In the genomic region with DNA sequence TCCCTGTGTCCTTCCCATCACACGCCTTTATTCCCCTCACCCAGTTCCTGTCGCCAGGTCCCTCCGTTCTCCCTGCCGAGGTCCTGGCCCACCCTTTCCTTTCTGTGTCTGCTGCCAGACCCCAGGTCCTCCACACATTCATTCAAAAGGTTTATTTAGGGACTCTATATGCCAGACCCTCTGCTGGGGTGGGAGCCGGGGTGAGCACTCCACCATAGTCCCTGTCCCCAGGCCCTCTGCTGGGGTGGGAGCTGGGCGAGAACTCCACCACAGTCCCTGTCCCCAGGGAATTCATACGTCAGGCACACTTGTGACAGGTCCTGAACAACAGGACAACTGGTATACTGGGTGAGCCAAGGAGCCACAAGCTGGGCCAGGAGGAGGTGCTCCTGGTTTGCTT, we compare ENCODE assay signal across 31 cellular contexts.
"Had no signal": no experiment of that assay in that cellular context is flagged by ENCODE, and none has a peak within 500 bp of the region (broad histone marks: within the 10 kb centered on the region; RNA-seq: fewer than 3 reads in every experiment).

No MANE protein-coding gene starts in this region.

- H3K27ac ChIP-seq: brain microvascular endothelial cell, SJCRH30, SK-N-MC, WERI-Rb-1 had no signal

- H3K4me3 Mint-ChIP-seq: activated CD4-positive, alpha-beta memory T cell treated with anti-CD3 and anti-CD28 coated beads, Interleukin-2, amount 10 ng/mL, durations not matched to agents 7 days and 5 days; activated CD8-positive, alpha-beta memory T cell treated with anti-CD3 and anti-CD28 coated beads, Interleukin-2, amount 10 ng/mL, durations not matched to agents 7 days and 5 days; activated naive CD8-positive, alpha-beta T cell treated with anti-CD3 and anti-CD28 coated beads for 36 hours; activated T-helper 17 cell treated with anti-CD3 and anti-CD28 coated beads, Interleukin-2, amount 50 U/mL, for 72 hours had no signal

- H3K36me3 Mint-ChIP-seq: activated CD8-positive, alpha-beta memory T cell treated with anti-CD3 and anti-CD28 coated beads, Interleukin-2, amount 10 ng/mL, durations not matched to agents 7 days and 5 days; activated naive CD8-positive, alpha-beta T cell treated with anti-CD3 and anti-CD28 coated beads for 36 hours had no signal

- H3K4me3 ChIP-seq: MG63, SJCRH30, SK-N-MC had no signal

- H3K4me1 Mint-ChIP-seq: activated CD4-positive, alpha-beta memory T cell treated with anti-CD3 and anti-CD28 coated beads, Interleukin-2, amount 10 ng/mL, durations not matched to agents 7 days and 5 days; activated CD8-positive, alpha-beta memory T cell treated with anti-CD3 and anti-CD28 coated beads, Interleukin-2, amount 10 ng/mL, durations not matched to agents 7 days and 5 days; activated naive CD8-positive, alpha-beta T cell treated with anti-CD3 and anti-CD28 coated beads for 36 hours; activated T-helper 17 cell treated with anti-CD3 and anti-CD28 coated beads, Interleukin-2, amount 50 U/mL, for 72 hours had no signal

- H3K36me3 ChIP-seq: brain microvascular endothelial cell, MG63, SJCRH30, WERI-Rb-1 had no signal

- ATAC-seq: activated CD8-positive, alpha-beta memory T cell treated with anti-CD3 and anti-CD28 coated beads, Interleukin-2, amount 10 ng/mL, durations not matched to agents 7 days and 5 days; activated T-helper 17 cell treated with anti-CD3 and anti-CD28 coated beads, Interleukin-2, amount 50 U/mL, for 72 hours; Panc1 had no signal

- DNase-seq: activated CD4-positive, alpha-beta memory T cell treated with anti-CD3 and anti-CD28 coated beads, Interleukin-2, amount 10 ng/mL, durations not matched to agents 7 days and 5 days; activated CD4-positive, alpha-beta T cell treated with anti-CD3 and anti-CD28 coated beads for 1 hour; activated CD4-positive, alpha-beta T cell treated with anti-CD3 and anti-CD28 coated beads for 48 hours; activated CD4-positive, CD25-positive, alpha-beta regulatory T cell; activated CD8-positive, alpha-beta memory T cell treated with anti-CD3 and anti-CD28 coated beads for 24 hours; activated CD8-positive, alpha-beta memory T cell treated with anti-CD3 and anti-CD28 coated beads, Interleukin-2, amount 10 ng/mL, durations not matched to agents 7 days and 5 days; activated CD8-positive, alpha-beta memory T cell treated with anti-CD3 and anti-CD28 coated beads, Interleukin-2, amount 50 U/mL, for 48 hours; activated effector memory CD4-positive, alpha-beta T cell treated with anti-CD3 and anti-CD28 coated beads, Interleukin-2, amount 50 U/mL, for 16 hours; activated naive CD4-positive, alpha-beta T cell; activated naive CD4-positive, alpha-beta T cell treated with anti-CD3 and anti-CD28 coated beads, Interleukin-2, amount 50 U/mL, for 16 hours; activated naive CD8-positive, alpha-beta T cell treated with anti-CD3 and anti-CD28 coated beads for 36 hours; activated T-cell treated with anti-CD3 and anti-CD28 coated beads, Interleukin-2, amount 50 U/mL, for 48 hours; amniotic stem cell; aorta; brain microvascular endothelial cell; Kasumi-1; KG1; MG63; NCI-H1048; NCI-H1436 treated with DMSO at 0.1 percent for 48 hours; NCI-H1694 treated with DMSO at 0.1 percent for 48 hours; NCI-H2029; NCI-H2107; NCI-H2171; NCI-H524; SJCRH30; T1000 had no signal

- H3K9me3 Mint-ChIP-seq: activated CD4-positive, alpha-beta memory T cell treated with anti-CD3 and anti-CD28 coated beads, Interleukin-2, amount 10 ng/mL, durations not matched to agents 7 days and 5 days; activated naive CD8-positive, alpha-beta T cell treated with anti-CD3 and anti-CD28 coated beads for 36 hours; activated T-helper 17 cell treated with anti-CD3 and anti-CD28 coated beads, Interleukin-2, amount 50 U/mL, for 72 hours had no signal

- H3K27ac Mint-ChIP-seq: activated CD4-positive, alpha-beta memory T cell treated with anti-CD3 and anti-CD28 coated beads, Interleukin-2, amount 10 ng/mL, durations not matched to agents 7 days and 5 days; activated CD8-positive, alpha-beta memory T cell treated with anti-CD3 and anti-CD28 coated beads, Interleukin-2, amount 10 ng/mL, durations not matched to agents 7 days and 5 days; activated naive CD8-positive, alpha-beta T cell treated with anti-CD3 and anti-CD28 coated beads for 36 hours; activated T-helper 17 cell treated with anti-CD3 and anti-CD28 coated beads, Interleukin-2, amount 50 U/mL, for 72 hours had no signal

- H3K4me1 ChIP-seq: SJCRH30 had no signal

- H3K9me3 ChIP-seq: MG63, SJCRH30 had no signal
